11 cellular contexts compared by ENCODE assay signal in genomic region chr21:25462517-25462971, GRCh38.
DNase-seq lines count a peak whose midpoint lies in the region; ATAC-seq and TF ChIP-seq lines count a peak whose summit lies in the region.
"Had no signal": no experiment of that assay in that cellular context is flagged by ENCODE, and none has a peak within 500 bp of the region (broad histone marks: within the 10 kb centered on the region; RNA-seq: fewer than 3 reads in every experiment).

No MANE protein-coding gene starts in this region.

- TF ChIP-seq CTCF in GM12865 (IDR thresholded peaks at IDR 0.05; ENCODE audit: insufficient read depth, low read depth, low read length, missing control alignments), result no peak
- no peak for TF ChIP-seq CTCF in SK-N-SH (IDR thresholded peaks at IDR 0.05)
- TF ChIP-seq CTCF in Caco-2 (IDR thresholded peaks at IDR 0.05; ENCODE audit: insufficient read depth in 1 of 2, low read depth in 1 of 2, low read length in 1 of 2, severe bottlenecking in 1 of 2, unreplicated experiment in 1 of 2), result no peak

- H3K9me2 ChIP-seq in SK-N-SH, result no peaks in the 10 kb centered on the region

- no peaks in the 10 kb centered on the region for H3K4me1 ChIP-seq in SK-N-SH (ENCODE audit: control insufficient read depth in 1 of 2, insufficient read depth in 2 of 2, low read depth in 1 of 2, low read length in 1 of 2)
- no peaks in the 10 kb centered on the region for H3K4me1 ChIP-seq in Caco-2
- H3K4me1 ChIP-seq: upper lobe of right lung had no signal

- H3K9ac ChIP-seq in SK-N-SH, result no peak overlapping the region

- intact Hi-C loops in Caco-2 (cut with micrococcal nuclease; ENCODE audit: unreplicated experiment), result no loop called here

- no peaks in the 10 kb centered on the region for H3K4me1 Mint-ChIP-seq in Caco-2 (ENCODE audit: low read depth, unreplicated experiment)

- H3K27me3 ChIP-seq in SK-N-SH (ENCODE audit: insufficient read depth) (no peaks in the 10 kb centered on the region), Caco-2 (replicated peaks; ENCODE audit: control insufficient read depth, insufficient read depth, low read length) (no peaks in the 10 kb centered on the region)
- H3K27me3 ChIP-seq: upper lobe of right lung had no signal

- no peaks in the 10 kb centered on the region for H4K20me1 ChIP-seq in SK-N-SH (ENCODE audit: insufficient read depth)

- no TSS peak for BruUV-seq in Caco-2 (replicated peaks; lab: Mats Ljungman, UMichigan)

- DNase-seq in GM12865 (ENCODE audit: low read depth) (peak; percentile 80), SK-N-SH (no peak), Caco-2 (no peak), NCI-H1930 (lab: John Stamatoyannopoulos, UW) (no peak), NCI-H1436 treated with DMSO at 0.1 percent for 48 hours (lab: John Stamatoyannopoulos, UW) (no peak)
- DNase-seq: NCI-H748 treated with DMSO at 0.1 percent for 48 hours, upper lobe of right lung had no signal

- H3K27ac ChIP-seq in SK-N-SH (ENCODE audit: low read depth in 2 of 2, low read length in 1 of 2), result no peak overlapping the region
- H3K27ac ChIP-seq: C4-2B, upper lobe of right lung had no signal

- H3K36me3 Mint-ChIP-seq in Caco-2 (ENCODE audit: insufficient read depth, unreplicated experiment), result no peaks in the 10 kb centered on the region

- POLR2A ChIA-PET in SK-N-SH (lab: Yijun Ruan, JAX) (no interaction called here), Caco-2 (lab: Charles Lee) (no interaction called here)

- ATAC-seq in GM19025 (IDR thresholded peaks at IDR 0.05; ENCODE audit: low read depth, unreplicated experiment), result peak; percentile 57
- peak; percentile 59 for ATAC-seq in HG02642 (IDR thresholded peaks at IDR 0.05; ENCODE audit: poor library complexity, unreplicated experiment)
- peak; percentile 58 for ATAC-seq in HG03520 (IDR thresholded peaks at IDR 0.05; ENCODE audit: unreplicated experiment)
- ATAC-seq: upper lobe of right lung had no signal

- no peaks in the 10 kb centered on the region for H3K79me2 ChIP-seq in SK-N-SH (ENCODE audit: insufficient read depth)

- H3K27ac Mint-ChIP-seq in Caco-2 (ENCODE audit: unreplicated experiment), result no peak overlapping the region

- H3K9me3 ChIP-seq in SK-N-SH, result no peaks in the 10 kb centered on the region
- H3K9me3 ChIP-seq in Caco-2, result no peaks in the 10 kb centered on the region
- H3K9me3 ChIP-seq: upper lobe of right lung had no signal

- no peaks in the 10 kb centered on the region for H3K27me3 Mint-ChIP-seq in Caco-2 (ENCODE audit: insufficient read depth, unreplicated experiment)

- no peak overlapping the region for H3K4me3 Mint-ChIP-seq in Caco-2 (ENCODE audit: unreplicated experiment)

- CTCF ChIA-PET in SK-N-SH (lab: Yijun Ruan, JAX), result no interaction called here
- CTCF ChIA-PET in Caco-2 (lab: Charles Lee), result no interaction called here

- H3K9me3 Mint-ChIP-seq in Caco-2 (ENCODE audit: unreplicated experiment), result no peaks in the 10 kb centered on the region

- H3K4me2 ChIP-seq in SK-N-SH, result no peak overlapping the region

- no peak for TF ChIP-seq EP300 in SK-N-SH (IDR thresholded peaks at IDR 0.05; ENCODE audit: borderline replicate concordance in 1 of 2, low read depth in 1 of 2, low read length in 1 of 2)

- no peaks in the 10 kb centered on the region for H3F3A ChIP-seq in SK-N-SH (replicated peaks; ENCODE audit: insufficient read depth)

- H3K36me3 ChIP-seq in SK-N-SH (replicated peaks in 1 of 2; ENCODE audit: control insufficient read depth in 1 of 2, insufficient read depth in 2 of 2, low read length in 1 of 2) (no peaks in the 10 kb centered on the region), Caco-2 (ENCODE audit: control insufficient read depth, insufficient read depth, low read length) (no peaks in the 10 kb centered on the region)
- H3K36me3 ChIP-seq: upper lobe of right lung had no signal

- H2AFZ ChIP-seq in SK-N-SH (ENCODE audit: low read depth), result no peak overlapping the region

- WGBS in SK-N-SH (ENCODE audit: low lambda C conversion rate), result 75% methylated on average over 5 of the region's 5 CpGs

- H3K4me3 ChIP-seq in GM12865 (ENCODE audit: low read depth, low read length) (peak overlapping the region; percentile 59), SK-N-SH (ENCODE audit: low read depth in 2 of 2, low read length in 1 of 2) (no peak overlapping the region), Caco-2 (ENCODE audit: low read depth, low read length) (no peak overlapping the region)
- H3K4me3 ChIP-seq: upper lobe of right lung had no signal

- TF ChIP-seq RAD21 in SK-N-SH (IDR thresholded peaks at IDR 0.05; ENCODE audit: low read length), result no peak

TF ChIP-seq in SK-N-SH, 30 proteins besides CTCF, POLR2A, EP300 and RAD21 (continues in another document):
- no peak for TF ChIP-seq TCF12 (IDR thresholded peaks at IDR 0.05)
- TF ChIP-seq NRF1 (IDR thresholded peaks at IDR 0.05; ENCODE audit: low read depth, low read length), result no peak
- TF ChIP-seq NFIC (IDR thresholded peaks at IDR 0.05; ENCODE audit: borderline replicate concordance), result no peak
- no peak for TF ChIP-seq CHD2 (IDR thresholded peaks at IDR 0.05; ENCODE audit: low read length, partially characterized antibody)
- TF ChIP-seq REST (IDR thresholded peaks at IDR 0.05; ENCODE audit: low read depth, low read length), result no peak
- TF ChIP-seq MAX (IDR thresholded peaks at IDR 0.05; ENCODE audit: low read depth), result no peak
- TF ChIP-seq PBX3 (IDR thresholded peaks at IDR 0.05), result no peak
- TF ChIP-seq RCOR1 (IDR thresholded peaks at IDR 0.05; ENCODE audit: low read length), result no peak
- no peak for TF ChIP-seq MEF2A (IDR thresholded peaks at IDR 0.05; ENCODE audit: borderline replicate concordance, low read depth)
- no peak for TF ChIP-seq FOXM1 (IDR thresholded peaks at IDR 0.05; ENCODE audit: low read depth)
- TF ChIP-seq RXRA (IDR thresholded peaks at IDR 0.05; ENCODE audit: borderline replicate concordance, low read depth), result no peak
- TF ChIP-seq USF1 (IDR thresholded peaks at IDR 0.05; ENCODE audit: borderline replicate concordance, low read depth), result no peak
- TF ChIP-seq MXI1 (IDR thresholded peaks at IDR 0.05; ENCODE audit: low read depth, low read length), result no peak
- no peak for TF ChIP-seq ZBTB33 (IDR thresholded peaks at IDR 0.05; ENCODE audit: borderline replicate concordance, low read depth)
- TF ChIP-seq RFX5 (IDR thresholded peaks at IDR 0.05; ENCODE audit: low read length), result no peak
